8 cellular contexts compared by ENCODE assay signal in genomic region chr3:52054689-52055511, GRCh38. TPM values are rescaled to one million over a fixed set of nuclear protein-coding genes. Genes with fewer than 3 reads are reported as not detected.
A peak's percentile ranks its signal among the peaks of the same experiment; 100 is the strongest.
DNase-seq lines count a peak whose midpoint lies in the region; ATAC-seq and TF ChIP-seq lines count a peak whose summit lies in the region.

No MANE protein-coding gene starts in this region.

- peak overlapping the region; percentile 30 for H3K23ac ChIP-seq in mesendoderm (ENCODE audit: low read length)

- H3K27me3 ChIP-seq in PC-9 (ENCODE audit: insufficient read depth, low read depth), result no peaks in the 10 kb centered on the region
- H3K27me3 ChIP-seq in breast epithelium, result no peaks in the 10 kb centered on the region
- H3K27me3 ChIP-seq in mesendoderm (ENCODE audit: insufficient read depth, low read length, poor library complexity), result no peaks in the 10 kb centered on the region
- H3K27me3 ChIP-seq in thymus (ENCODE audit: control insufficient read depth, insufficient read depth), result no peaks in the 10 kb centered on the region

- POLR2A ChIA-PET in PC-9 (lab: Charles Lee; ENCODE audit: unreplicated experiment), result no interaction called here

- no peak overlapping the region for H3K18ac ChIP-seq in mesendoderm (ENCODE audit: low read length)

- H2BK120ac ChIP-seq in mesendoderm (ENCODE audit: low read depth, low read length), result no peak overlapping the region

- H3K4me2 ChIP-seq in PC-9 (peak overlapping the region; percentile 78), mesendoderm (ENCODE audit: low read length) (peak overlapping the region; percentile 71)

- H4K5ac ChIP-seq in mesendoderm (ENCODE audit: low read length), result no peak overlapping the region

- intact Hi-C loops in PC-9 (cut with micrococcal nuclease; ENCODE audit: unreplicated experiment), result no loop called here
- intact Hi-C loops in breast epithelium (cut with DNase I; ENCODE audit: low total_unique reads), result loop anchor here (5.0 to 10.0 kb wide), 2 partner anchors 50 to 97 kb away; partner anchors contain the start of gene POC1A

- no peak overlapping the region for H4K8ac ChIP-seq in mesendoderm (ENCODE audit: low read depth, low read length)

- ATAC-seq in GM18517 (IDR thresholded peaks at IDR 0.05; ENCODE audit: unreplicated experiment) (no peak), HG03159 (IDR thresholded peaks at IDR 0.05; ENCODE audit: unreplicated experiment) (no peak)

- peak overlapping the region; percentile 75 for H3K9ac ChIP-seq in mesendoderm (ENCODE audit: low read length)

- H4K20me1 ChIP-seq in PC-9 (ENCODE audit: insufficient read depth), result no peaks in the 10 kb centered on the region

- DNase-seq in EH (ENCODE audit: low read depth) (peak; percentile 61), PC-9 (no peak), breast epithelium (ENCODE audit: low spot score in 2 of 2) (no peak), mesendoderm (peak; percentile 35), COLO668 (lab: John Stamatoyannopoulos, UW; ENCODE audit: unreplicated experiment) (no peak)

- H2AK5ac ChIP-seq in mesendoderm (ENCODE audit: low read length), result no peak overlapping the region

- TF ChIP-seq CTCF in PC-9 (conservative IDR thresholded peaks at IDR 0.05), result peak; percentile 30; the same call in 1 of the 2 replicates
- TF ChIP-seq CTCF in breast epithelium (IDR thresholded peaks at IDR 0.05), result no peak

- no peaks in the 10 kb centered on the region for H3K9me2 ChIP-seq in PC-9 (ENCODE audit: insufficient read depth)

- H3K79me1 ChIP-seq in mesendoderm (ENCODE audit: low read length), result peaks cover 8% of the 10 kb centered on the region

- no TSS peak for BruUV-seq in PC-9 (replicated peaks; lab: Mats Ljungman, UMichigan)

- H3K9me3 ChIP-seq in PC-9 (ENCODE audit: insufficient read depth, low read depth), result no peaks in the 10 kb centered on the region
- no peaks in the 10 kb centered on the region for H3K9me3 ChIP-seq in breast epithelium
- no peaks in the 10 kb centered on the region for H3K9me3 ChIP-seq in thymus (ENCODE audit: control insufficient read depth)

- H3K79me2 ChIP-seq in PC-9 (ENCODE audit: low read depth) (peaks cover 13% of the 10 kb centered on the region), mesendoderm (ENCODE audit: control insufficient read depth, insufficient read depth, low read length) (no peaks in the 10 kb centered on the region)

- H3K56ac ChIP-seq in mesendoderm (ENCODE audit: low read length), result peak overlapping the region; percentile 92

- no CpG with 5 or more reads among the region's 26 CpGs for WGBS in mesendoderm (ENCODE audit: extremely low coverage, insufficient coverage, low lambda C conversion rate)
- 2% methylated on average over 26 of the region's 26 CpGs for WGBS in thymus

- CTCF ChIA-PET in PC-9 (lab: Charles Lee), result interaction anchor here (1.3 to 2.3 kb wide), 2 partner anchors 14 to 53 kb away, joined by 6 to 8 read pairs; no protein-coding TSS in a partner anchor

- peak overlapping the region; percentile 77 for H2AFZ ChIP-seq in PC-9

- H3K4me1 ChIP-seq in PC-9 (replicated peaks; ENCODE audit: insufficient read depth) (peaks cover 6% of the 10 kb centered on the region; the same call in 1 of the 2 replicates), breast epithelium (peaks cover 16 to 31% of the 10 kb centered on the region in 2 donors), mesendoderm (ENCODE audit: control insufficient read depth, low read depth, low read length) (peaks cover 5% of the 10 kb centered on the region), thymus (ENCODE audit: control insufficient read depth, insufficient read depth, low read length) (peaks cover 27% of the 10 kb centered on the region)

- H3K27ac ChIP-seq in PC-9 (no peak overlapping the region), breast epithelium (peak overlapping the region; percentile 87 to 94), mesendoderm (ENCODE audit: low read depth, low read length) (no peak overlapping the region), thymus (ENCODE audit: low read depth) (peak overlapping the region; percentile 78)

- H2BK15ac ChIP-seq in mesendoderm (replicated peaks; ENCODE audit: low read depth), result no peak overlapping the region

- peak overlapping the region; percentile 18 for H3K4ac ChIP-seq in mesendoderm (ENCODE audit: low read depth, low read length)

- H2BK5ac ChIP-seq in mesendoderm (ENCODE audit: low read length), result no peak overlapping the region

- no peak for TF ChIP-seq POLR2A in breast epithelium (IDR thresholded peaks at IDR 0.05)

- no peaks in the 10 kb centered on the region for H3K36me3 ChIP-seq in PC-9 (ENCODE audit: low read depth)
- H3K36me3 ChIP-seq in breast epithelium, result no peaks in the 10 kb centered on the region
- H3K36me3 ChIP-seq in mesendoderm (ENCODE audit: control insufficient read depth, insufficient read depth, low read length), result peaks cover 10% of the 10 kb centered on the region
- H3K36me3 ChIP-seq in thymus (ENCODE audit: control insufficient read depth, insufficient read depth), result peaks cover 24% of the 10 kb centered on the region

- H3K4me3 ChIP-seq in PC-9 (peak overlapping the region; percentile 60), breast epithelium (peak overlapping the region; percentile 69 to 95 (median 78)), mesendoderm (ENCODE audit: low read length) (peak overlapping the region; percentile 78), thymus (ENCODE audit: low read length) (peak overlapping the region; percentile 72)

- no peaks in the 10 kb centered on the region for H3F3A ChIP-seq in PC-9 (ENCODE audit: insufficient read depth, low read depth)

RNA-seq across cellular contexts. Expression of gene DUSP7, which starts 1.5 kb away (rescaled TPM):
- total RNA-seq in PC-9 (2021), result 9.4 and 9.5 TPM in 2 replicates
- 10 to 100 TPM in 1 of 3 donors, 1 to 10 TPM in 2; 7.0 to 11.1 (median 8.6) TPM for total RNA-seq in breast epithelium
- polyA plus RNA-seq in mesendoderm (2013, experiment 1 of 2), result 13.1 TPM
- polyA plus RNA-seq in mesendoderm (2013, experiment 2 of 2), result 13.9 TPM
- 6.3 TPM for polyA plus RNA-seq in thymus

RNA-seq across cellular contexts. Expression of gene RPL29, which starts 59.2 kb away (rescaled TPM):
- total RNA-seq in PC-9 (2021) (942 and 1,278 TPM in 2 replicates), breast epithelium (1,000 to 10,000 TPM; 1,890 to 2,530 (median 2,229) TPM)
- polyA plus RNA-seq in mesendoderm (2013, experiment 1 of 2), result 2,106 TPM
- 2,168 TPM for polyA plus RNA-seq in mesendoderm (2013, experiment 2 of 2)
- polyA plus RNA-seq in thymus, result 1,964 TPM

Comparison
In these comparisons a context has a peak if more than half of its experiments do, and no peak if none do; other contexts are left out.
1. DNase-seq: peak in EH (single experiment) and mesendoderm (single experiment); none in PC-9 (0 of 2), breast epithelium (0 of 2) and COLO668 (single experiment).
2. H3K27ac ChIP-seq: peak in breast epithelium (2 of 2) and thymus (single experiment); none in PC-9 (single experiment) and mesendoderm (single experiment).
3. Peak in every context shown above with its lines, with median percentiles within 50 percentile points of each other: H3K4me3 ChIP-seq.